24 cellular contexts compared by ENCODE assay signal in the genomic region with DNA sequence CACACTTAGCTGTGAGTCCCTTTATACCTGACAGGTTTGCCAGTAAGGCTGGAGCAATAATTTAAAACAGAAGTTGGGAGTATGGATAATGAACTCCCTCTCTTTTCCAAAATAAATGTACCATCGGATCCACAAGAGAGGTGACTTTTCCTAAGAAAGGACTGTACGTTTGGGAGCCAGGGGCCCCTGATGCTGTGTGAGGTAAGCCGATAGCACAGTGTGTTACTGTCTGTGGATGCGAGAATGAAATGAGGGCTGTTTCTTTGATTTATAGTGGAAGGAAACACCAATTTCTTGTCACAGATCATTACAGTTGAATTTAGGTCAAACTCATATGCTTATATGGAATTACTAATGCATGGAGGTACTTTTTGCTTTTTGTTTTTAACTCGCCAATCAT.
A peak's percentile ranks its signal among the peaks of the same experiment; 100 is the strongest.
DNase-seq lines count a peak whose midpoint lies in the region; ATAC-seq and TF ChIP-seq lines count a peak whose summit lies in the region.
"Had no signal": no experiment of that assay in that cellular context is flagged by ENCODE, and none has a peak within 500 bp of the region (broad histone marks: within the 10 kb centered on the region; RNA-seq: fewer than 3 reads in every experiment).

No MANE protein-coding gene starts in this region.

- H3K4me1 Mint-ChIP-seq in GM23338 = peaks cover 24% of the 10 kb centered on the region
- no peaks in the 10 kb centered on the region for H3K4me1 Mint-ChIP-seq in activated T-helper 2 cell treated with anti-CD3 and anti-CD28 coated beads, Interferon-gamma antibody, Interleukin-2, Interleukin-4, amounts not matched to agents 10 μg/mL and 5 μg/mL and 100 μg/mL, durations not matched to agents 14 hours and 24 hours and 36 hours (ENCODE audit: low read depth)
- H3K4me1 Mint-ChIP-seq: CD14-positive monocyte; CD4-positive, CD25-positive, alpha-beta regulatory T cell had no signal

- H3K4me2 ChIP-seq in GM23338 = no peak overlapping the region
- H3K4me2 ChIP-seq: BLaER1 had no signal

- no peaks in the 10 kb centered on the region for H3K79me2 ChIP-seq in GM23338 (replicated peaks; ENCODE audit: insufficient read depth)

- peaks cover 33% of the 10 kb centered on the region for H3K4me1 ChIP-seq in GM23338 (ENCODE audit: insufficient read depth)
- H3K4me1 ChIP-seq: BE2C, Caco-2 had no signal

- H4K20me1 ChIP-seq in GM23338 (replicated peaks; ENCODE audit: insufficient read depth) = no peaks in the 10 kb centered on the region
- H4K20me1 ChIP-seq: BLaER1 had no signal

- no peak overlapping the region for H3K27ac Mint-ChIP-seq in GM23338
- H3K27ac Mint-ChIP-seq in activated T-helper 2 cell treated with anti-CD3 and anti-CD28 coated beads, Interferon-gamma antibody, Interleukin-2, Interleukin-4, amounts not matched to agents 10 μg/mL and 5 μg/mL and 100 μg/mL, durations not matched to agents 14 hours and 24 hours and 36 hours = no peak overlapping the region
- H3K27ac Mint-ChIP-seq: CD14-positive monocyte; CD4-positive, CD25-positive, alpha-beta regulatory T cell; CD8-positive, alpha-beta T cell had no signal

- no peaks in the 10 kb centered on the region; the same call in 1 of the 2 replicates for H3K36me3 ChIP-seq in GM23338 (ENCODE audit: insufficient read depth)
- H3K36me3 ChIP-seq: BE2C, BLaER1 had no signal

- DNase-seq in GM23338 (ENCODE audit: low spot score) (no peak), HEK293T (ENCODE audit: extremely low spot score) (no peak), left kidney (ENCODE audit: low read depth, low spot score) (peak; percentile 78), DMS 273 (lab: John Stamatoyannopoulos, UW; ENCODE audit: unreplicated experiment) (no peak)
- DNase-seq in activated T-helper 2 cell treated with anti-CD3 and anti-CD28 coated beads, Interferon-gamma antibody, Interleukin-2, Interleukin-4, amounts not matched to agents 10 μg/mL and 5 μg/mL and 100 μg/mL, durations not matched to agents 14 hours and 24 hours and 36 hours (ENCODE audit: low spot score) = no peak
- DNase-seq: 8988T; ACHN; BE2C; C1 segment of cervical spinal cord; Caco-2; Calu3; CD4-positive, CD25-positive, alpha-beta regulatory T cell; CD8-positive, alpha-beta T cell; DMS 273 treated with DMSO at 0.1 percent for 48 hours; DMS153; DMS53; DMS79; DND-41; EL; GDM1 had no signal

- H3K9me3 Mint-ChIP-seq in GM23338 = peaks cover 1% of the 10 kb centered on the region; the same call in 1 of the 3 replicates
- H3K9me3 Mint-ChIP-seq in activated T-helper 2 cell treated with anti-CD3 and anti-CD28 coated beads, Interferon-gamma antibody, Interleukin-2, Interleukin-4, amounts not matched to agents 10 μg/mL and 5 μg/mL and 100 μg/mL, durations not matched to agents 14 hours and 24 hours and 36 hours = no peaks in the 10 kb centered on the region
- H3K9me3 Mint-ChIP-seq: CD8-positive, alpha-beta T cell had no signal

- ATAC-seq in GM23338 (no peak), GM21390 (IDR thresholded peaks at IDR 0.05; ENCODE audit: unreplicated experiment) (no peak)
- ATAC-seq: CD8-positive, alpha-beta T cell; GM12878 had no signal

- CTCF ChIA-PET in HEK293T (lab: Yijun Ruan, JAX) = interaction anchor here (0.7 kb wide), 1 partner anchor 23 kb away, joined by 3 read pairs; no protein-coding TSS in a partner anchor

- TF ChIP-seq CTCF in GM23338 (conservative IDR thresholded peaks at IDR 0.05; ENCODE audit: low read depth in 2 of 2) = no peak

- H3F3A ChIP-seq in GM23338 (replicated peaks; ENCODE audit: low read depth) = 0 out of 2 replicates have a peak, but pooled peaks cover 9% of the 10 kb centered on the region

- H2AFZ ChIP-seq in GM23338 = peak overlapping the region; percentile 1; the same call in 1 of the 2 replicates

- H3K36me3 Mint-ChIP-seq in GM23338 (ENCODE audit: low read depth) = peaks cover 1% of the 10 kb centered on the region; the same call in 1 of the 3 replicates
- H3K36me3 Mint-ChIP-seq in activated T-helper 2 cell treated with anti-CD3 and anti-CD28 coated beads, Interferon-gamma antibody, Interleukin-2, Interleukin-4, amounts not matched to agents 10 μg/mL and 5 μg/mL and 100 μg/mL, durations not matched to agents 14 hours and 24 hours and 36 hours (ENCODE audit: low read depth) = no peaks in the 10 kb centered on the region
- H3K36me3 Mint-ChIP-seq: CD14-positive monocyte; CD4-positive, CD25-positive, alpha-beta regulatory T cell; CD8-positive, alpha-beta T cell had no signal

- H3K27me3 ChIP-seq in GM23338 (ENCODE audit: insufficient read depth) = no peaks in the 10 kb centered on the region
- H3K27me3 ChIP-seq: BE2C, BLaER1 had no signal

- no peak overlapping the region for H3K27ac ChIP-seq in GM23338 (ENCODE audit: low read depth)
- H3K27ac ChIP-seq: BLaER1 had no signal

- H3K4me3 Mint-ChIP-seq in GM23338 = no peak overlapping the region
- no peak overlapping the region for H3K4me3 Mint-ChIP-seq in activated T-helper 2 cell treated with anti-CD3 and anti-CD28 coated beads, Interferon-gamma antibody, Interleukin-2, Interleukin-4, amounts not matched to agents 10 μg/mL and 5 μg/mL and 100 μg/mL, durations not matched to agents 14 hours and 24 hours and 36 hours (ENCODE audit: low read depth)
- H3K4me3 Mint-ChIP-seq: CD14-positive monocyte; CD4-positive, CD25-positive, alpha-beta regulatory T cell; CD8-positive, alpha-beta T cell had no signal

- intact Hi-C loops in activated T-helper 2 cell treated with anti-CD3 and anti-CD28 coated beads, Interferon-gamma antibody, Interleukin-2, Interleukin-4, amounts not matched to agents 10 μg/mL and 5 μg/mL and 100 μg/mL, durations not matched to agents 14 hours and 24 hours and 36 hours (cut with micrococcal nuclease) = no loop called here

- H3K27me3 Mint-ChIP-seq in GM23338 (ENCODE audit: insufficient read depth, low read depth, poor library complexity) = peaks cover 14% of the 10 kb centered on the region
- peaks cover 4% of the 10 kb centered on the region for H3K27me3 Mint-ChIP-seq in activated T-helper 2 cell treated with anti-CD3 and anti-CD28 coated beads, Interferon-gamma antibody, Interleukin-2, Interleukin-4, amounts not matched to agents 10 μg/mL and 5 μg/mL and 100 μg/mL, durations not matched to agents 14 hours and 24 hours and 36 hours (ENCODE audit: low read depth)

- POLR2A ChIA-PET in HEK293T (lab: Yijun Ruan, JAX) = no interaction called here

- H3K4me3 ChIP-seq in GM23338 = no peak overlapping the region
- H3K4me3 ChIP-seq: BLaER1, GM12878 had no signal

- H3K9me2 ChIP-seq in GM23338 (ENCODE audit: insufficient read depth) = no peaks in the 10 kb centered on the region

TF ChIP-seq in GM23338, 12 proteins besides CTCF, POLR2A, EP300 and RAD21 (continues in another document):
- TF ChIP-seq, protein P1, sequence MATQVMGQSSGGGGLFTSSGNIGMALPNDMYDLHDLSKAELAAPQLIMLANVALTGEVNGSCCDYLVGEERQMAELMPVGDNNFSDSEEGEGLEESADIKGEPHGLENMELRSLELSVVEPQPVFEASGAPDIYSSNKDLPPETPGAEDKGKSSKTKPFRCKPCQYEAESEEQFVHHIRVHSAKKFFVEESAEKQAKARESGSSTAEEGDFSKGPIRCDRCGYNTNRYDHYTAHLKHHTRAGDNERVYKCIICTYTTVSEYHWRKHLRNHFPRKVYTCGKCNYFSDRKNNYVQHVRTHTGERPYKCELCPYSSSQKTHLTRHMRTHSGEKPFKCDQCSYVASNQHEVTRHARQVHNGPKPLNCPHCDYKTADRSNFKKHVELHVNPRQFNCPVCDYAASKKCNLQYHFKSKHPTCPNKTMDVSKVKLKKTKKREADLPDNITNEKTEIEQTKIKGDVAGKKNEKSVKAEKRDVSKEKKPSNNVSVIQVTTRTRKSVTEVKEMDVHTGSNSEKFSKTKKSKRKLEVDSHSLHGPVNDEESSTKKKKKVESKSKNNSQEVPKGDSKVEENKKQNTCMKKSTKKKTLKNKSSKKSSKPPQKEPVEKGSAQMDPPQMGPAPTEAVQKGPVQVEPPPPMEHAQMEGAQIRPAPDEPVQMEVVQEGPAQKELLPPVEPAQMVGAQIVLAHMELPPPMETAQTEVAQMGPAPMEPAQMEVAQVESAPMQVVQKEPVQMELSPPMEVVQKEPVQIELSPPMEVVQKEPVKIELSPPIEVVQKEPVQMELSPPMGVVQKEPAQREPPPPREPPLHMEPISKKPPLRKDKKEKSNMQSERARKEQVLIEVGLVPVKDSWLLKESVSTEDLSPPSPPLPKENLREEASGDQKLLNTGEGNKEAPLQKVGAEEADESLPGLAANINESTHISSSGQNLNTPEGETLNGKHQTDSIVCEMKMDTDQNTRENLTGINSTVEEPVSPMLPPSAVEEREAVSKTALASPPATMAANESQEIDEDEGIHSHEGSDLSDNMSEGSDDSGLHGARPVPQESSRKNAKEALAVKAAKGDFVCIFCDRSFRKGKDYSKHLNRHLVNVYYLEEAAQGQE (IDR thresholded peaks at IDR 0.05; ENCODE audit: unreplicated experiment) = no peak
- TF ChIP-seq EZH2 (IDR thresholded peaks at IDR 0.05; ENCODE audit: low read depth, unreplicated experiment) (no peak), STAT1 (IDR thresholded peaks at IDR 0.05; ENCODE audit: unreplicated experiment) (no peak)

TF ChIP-seq in HEK293T, 16 proteins besides CTCF, POLR2A, EP300 and RAD21:
- TF ChIP-seq SUZ12 (IDR thresholded peaks at IDR 0.05) (no peak), FOXM1 (IDR thresholded peaks at IDR 0.05; ENCODE audit: borderline replicate concordance) (no peak), SP1 (IDR thresholded peaks at IDR 0.05) (no peak)
- TF ChIP-seq, protein P2, sequence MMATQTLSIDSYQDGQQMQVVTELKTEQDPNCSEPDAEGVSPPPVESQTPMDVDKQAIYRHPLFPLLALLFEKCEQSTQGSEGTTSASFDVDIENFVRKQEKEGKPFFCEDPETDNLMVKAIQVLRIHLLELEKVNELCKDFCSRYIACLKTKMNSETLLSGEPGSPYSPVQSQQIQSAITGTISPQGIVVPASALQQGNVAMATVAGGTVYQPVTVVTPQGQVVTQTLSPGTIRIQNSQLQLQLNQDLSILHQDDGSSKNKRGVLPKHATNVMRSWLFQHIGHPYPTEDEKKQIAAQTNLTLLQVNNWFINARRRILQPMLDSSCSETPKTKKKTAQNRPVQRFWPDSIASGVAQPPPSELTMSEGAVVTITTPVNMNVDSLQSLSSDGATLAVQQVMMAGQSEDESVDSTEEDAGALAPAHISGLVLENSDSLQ (IDR thresholded peaks at IDR 0.05) = 0 out of 2 replicates have a peak, but pooled peaks have one; percentile 7
TF ChIP-seq in HEK293T: peak in this region for 1.
